Comparison of ENCODE assay signal across 11 cellular contexts in the genomic region with DNA sequence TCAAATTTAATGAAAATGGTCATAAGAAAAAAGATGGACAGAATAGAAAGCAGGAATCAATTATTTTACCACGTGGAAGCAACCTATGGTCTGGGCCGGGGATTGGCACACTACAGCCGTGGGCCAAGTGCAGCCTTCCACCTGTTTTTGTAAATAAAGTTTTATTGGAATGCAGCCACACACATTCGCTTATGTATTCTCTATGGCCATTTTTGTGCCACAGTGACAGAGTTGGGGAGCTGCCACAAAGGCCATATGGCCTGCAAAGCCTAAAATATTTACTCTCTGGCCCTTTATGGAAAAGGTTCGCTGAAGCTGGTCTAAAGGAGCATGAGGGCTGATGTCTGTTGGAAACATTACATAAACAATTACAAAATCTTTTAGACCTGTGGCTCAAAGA.
A peak's percentile ranks its signal among the peaks of the same experiment; 100 is the strongest.
DNase-seq lines count a peak whose midpoint lies in the region; TF ChIP-seq lines count a peak whose summit lies in the region.
"Had no signal": no experiment of that assay in that cellular context is flagged by ENCODE, and none has a peak within 500 bp of the region (broad histone marks: within the 10 kb centered on the region; RNA-seq: fewer than 3 reads in every experiment).

No MANE protein-coding gene starts in this region.

- TF ChIP-seq CTCF in OCI-LY7 (conservative IDR thresholded peaks at IDR 0.05; ENCODE audit: low read length) (no peak), testis (IDR thresholded peaks at IDR 0.05) (no peak)

- H3K27me3 ChIP-seq in BLaER1 (no peaks in the 10 kb centered on the region), mesenchymal stem cell (ENCODE audit: control insufficient read depth in 1 of 2, insufficient read depth in 1 of 2, low read length in 2 of 2) (no peaks in the 10 kb centered on the region), testis (no peaks in the 10 kb centered on the region)

- CTCF ChIA-PET in OCI-LY7 (lab: Charles Lee; ENCODE audit: unreplicated experiment) = no interaction called here

- no peaks in the 10 kb centered on the region for H3K79me1 ChIP-seq in mesenchymal stem cell (replicated peaks; ENCODE audit: low read length, poor library complexity, severe bottlenecking)

- intact Hi-C loops in OCI-LY7 (cut with micrococcal nuclease; ENCODE audit: unreplicated experiment) (loop anchor here (5.0 kb wide), 2 partner anchors 573 to 977 kb away; a partner anchor contains a TSS), testis (cut with DNase I; ENCODE audit: low total_unique reads) (loop anchor here (10.0 kb wide), 1 partner anchor 176 kb away; a partner anchor contains a TSS)

- H3K14ac ChIP-seq in mesenchymal stem cell (ENCODE audit: low read length in 2 of 2) = no peak overlapping the region

- H2AFZ ChIP-seq in OCI-LY7 (ENCODE audit: low read length) = peak overlapping the region; percentile 76
- H2AFZ ChIP-seq in mesenchymal stem cell (ENCODE audit: low read depth, low read length) = peak overlapping the region; percentile 4

- BruUV-seq in OCI-LY7 (replicated peaks; lab: Mats Ljungman, UMichigan) = no TSS peak

- WGBS in mesenchymal stem cell = 96% methylated on average over 4 of the region's 5 CpGs
- 94% methylated on average over 5 of the region's 5 CpGs for WGBS in testis, 2 donors

- H3K23ac ChIP-seq in mesenchymal stem cell (ENCODE audit: low read length in 2 of 2) = no peak overlapping the region

- H3K9ac ChIP-seq in BLaER1 (no peak overlapping the region), mesenchymal stem cell (ENCODE audit: low read length) (no peak overlapping the region)

- H3K27ac ChIP-seq in BLaER1 (peak overlapping the region; percentile 58; the same call in 1 of the 2 replicates), OCI-LY7 (ENCODE audit: low read depth, low read length, poor library complexity, severe bottlenecking) (peak overlapping the region; percentile 97), mesenchymal stem cell (ENCODE audit: low read length, poor library complexity, severe bottlenecking) (no peak overlapping the region), testis (no peak overlapping the region)
- H3K27ac ChIP-seq: C4-2B had no signal

- H2BK5ac ChIP-seq in mesenchymal stem cell (ENCODE audit: low read depth, low read length, poor library complexity, severe bottlenecking) = no peak overlapping the region

- H3K4me2 ChIP-seq in BLaER1 (peak overlapping the region; percentile 49), OCI-LY7 (ENCODE audit: low read length) (peak overlapping the region; percentile 89), mesenchymal stem cell (ENCODE audit: low read length, poor library complexity, severe bottlenecking) (no peak overlapping the region)

- H3K79me2 ChIP-seq in OCI-LY7 (ENCODE audit: insufficient read depth, low read depth, low read length) = no peaks in the 10 kb centered on the region

- H4K8ac ChIP-seq in mesenchymal stem cell (ENCODE audit: low read length) = no peak overlapping the region

- no peak overlapping the region for H3K4ac ChIP-seq in mesenchymal stem cell (ENCODE audit: low read depth in 1 of 2, low read length in 2 of 2)

- H3K4me3 ChIP-seq in BLaER1 = no peak overlapping the region
- no peak overlapping the region for H3K4me3 ChIP-seq in OCI-LY7 (ENCODE audit: low read depth, low read length, poor library complexity, severe bottlenecking)
- H3K4me3 ChIP-seq in mesenchymal stem cell (ENCODE audit: insufficient read depth in 1 of 2, low read depth in 1 of 2, low read length in 2 of 2) = no peak overlapping the region
- H3K4me3 ChIP-seq in testis = no peak overlapping the region
- H3K4me3 ChIP-seq: HAP-1 had no signal

- no peaks in the 10 kb centered on the region for H3K9me2 ChIP-seq in OCI-LY7 (ENCODE audit: insufficient read depth, low read length)

- peak; percentile 61 for DNase-seq in G401 (ENCODE audit: low spot score)
- peak; percentile 22 for DNase-seq in OCI-LY7 (ENCODE audit: low spot score)
- DNase-seq in mesenchymal stem cell = no peak
- DNase-seq in HK-2 (ENCODE audit: unreplicated experiment) = no peak
- DNase-seq in SHP77 (lab: John Stamatoyannopoulos, UW) = no peak
- no peak for DNase-seq in testis
- DNase-seq: ACHN; CD4-positive, alpha-beta memory T cell had no signal

- no peak overlapping the region for H2BK12ac ChIP-seq in mesenchymal stem cell (ENCODE audit: low read length in 2 of 2)

- H2BK15ac ChIP-seq in mesenchymal stem cell (ENCODE audit: low read depth, poor library complexity, severe bottlenecking) = no peak overlapping the region

- H3K4me1 ChIP-seq in BLaER1 (peaks cover 73% of the 10 kb centered on the region), OCI-LY7 (ENCODE audit: insufficient read depth, low read length, poor library complexity, severe bottlenecking) (peaks cover 76% of the 10 kb centered on the region), mesenchymal stem cell (ENCODE audit: control insufficient read depth, insufficient read depth, low read depth, low read length) (no peaks in the 10 kb centered on the region), testis (peaks cover 9% of the 10 kb centered on the region)
- H3K4me1 ChIP-seq: HAP-1 had no signal

- H2BK120ac ChIP-seq in mesenchymal stem cell (ENCODE audit: low read depth, low read length) = no peak overlapping the region

- no peak overlapping the region for H4K91ac ChIP-seq in mesenchymal stem cell (ENCODE audit: low read length)

- no peak for TF ChIP-seq POLR2A in testis (IDR thresholded peaks at IDR 0.05)

- H3K9me3 ChIP-seq in BLaER1 = no peaks in the 10 kb centered on the region
- H3K9me3 ChIP-seq in OCI-LY7 (ENCODE audit: low read length) = no peaks in the 10 kb centered on the region
- H3K9me3 ChIP-seq in mesenchymal stem cell (ENCODE audit: control insufficient read depth, low read length) = no peaks in the 10 kb centered on the region
- H3K9me3 ChIP-seq in testis = no peaks in the 10 kb centered on the region
- H3K9me3 ChIP-seq: HAP-1 had no signal

- H3K36me3 ChIP-seq in BLaER1 (no peaks in the 10 kb centered on the region), OCI-LY7 (ENCODE audit: insufficient read depth, low read length) (no peaks in the 10 kb centered on the region), mesenchymal stem cell (ENCODE audit: control insufficient read depth in 1 of 2, insufficient read depth in 2 of 2, low read depth in 1 of 2, low read length in 2 of 2) (no peaks in the 10 kb centered on the region), testis (ENCODE audit: low read depth, missing control alignments) (no peaks in the 10 kb centered on the region)
- H3K36me3 ChIP-seq: HAP-1 had no signal

- H4K20me1 ChIP-seq in BLaER1 = no peaks in the 10 kb centered on the region
- H4K20me1 ChIP-seq in OCI-LY7 (ENCODE audit: insufficient read depth, low read length) = no peaks in the 10 kb centered on the region

- H3K18ac ChIP-seq in mesenchymal stem cell (ENCODE audit: low read depth in 1 of 2, low read length in 2 of 2) = peak overlapping the region in 1 of 2 experiments; percentile 40

- H2AK5ac ChIP-seq in mesenchymal stem cell (ENCODE audit: low read length, severe bottlenecking) = no peak overlapping the region

- POLR2A ChIA-PET in OCI-LY7 (lab: Charles Lee) = interaction anchor here (0.8 to 1.9 kb wide), 3 partner anchors 32 to 172 kb away, joined by 3 to 16 read pairs (median 4); a partner anchor contains a TSS

- in situ Hi-C loops in G401 (cut with HindIII; ENCODE audit: low sequenced_read_pairs) = no loop called here

Comparison
In these comparisons a context has a peak if more than half of its experiments do, and no peak if none do; other contexts are left out.
1. H3K27ac ChIP-seq: peak in BLaER1 (single experiment) and OCI-LY7 (single experiment); none in mesenchymal stem cell (single experiment) and testis (0 of 2).
2. DNase-seq: peak in G401 (single experiment) and OCI-LY7 (single experiment); none in mesenchymal stem cell (single experiment), HK-2 (single experiment), SHP77 (0 of 2) and testis (single experiment).